8 cellular contexts compared by ENCODE assay signal in the genomic region with DNA sequence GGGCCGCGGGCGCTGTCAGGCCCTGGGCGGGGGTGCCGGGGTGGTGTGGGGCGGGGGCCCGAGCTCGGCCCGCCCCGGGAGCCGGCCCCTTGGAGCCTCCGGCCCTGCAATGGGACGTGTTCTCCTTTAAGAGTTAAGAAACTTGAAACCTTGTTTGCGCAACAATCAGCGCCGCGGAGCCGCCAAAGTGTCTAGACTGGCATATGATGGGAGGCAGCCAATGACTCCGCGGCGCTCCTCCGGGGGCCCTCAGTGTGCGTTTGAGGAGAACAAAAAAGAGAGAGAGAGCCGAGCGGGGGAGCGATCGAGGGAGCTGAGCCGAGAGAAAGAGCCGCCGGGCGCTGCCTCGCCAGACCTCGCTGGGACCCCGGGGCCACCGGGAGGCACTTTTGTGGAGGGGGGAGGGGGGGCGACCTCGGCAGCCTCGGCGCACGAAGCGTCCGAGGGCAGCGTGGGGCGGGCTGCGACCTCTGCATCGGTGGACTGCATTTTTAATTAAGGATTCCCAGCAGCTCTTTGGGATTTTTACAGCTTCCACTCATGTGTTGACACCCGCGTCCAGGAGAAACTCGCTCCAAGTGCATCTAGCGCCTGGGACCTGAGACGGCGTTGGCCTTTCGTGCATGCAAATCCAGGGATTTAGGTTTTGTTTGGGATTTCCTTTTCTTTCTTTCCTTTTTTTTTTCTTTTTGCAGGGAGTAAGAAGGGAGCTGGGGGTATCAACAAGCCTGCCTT. TPM values are rescaled to one million over a fixed set of nuclear protein-coding genes. Genes with fewer than 3 reads are reported as not detected.
DNase-seq lines count a peak whose midpoint lies in the region; ATAC-seq and TF ChIP-seq lines count a peak whose summit lies in the region.

A gene (plus strand): TSS at position 202 of the 735 bp plus-strand sequence. CDS start 1,023 bp downstream, outside the sequence.

- peaks cover 12% of the 10 kb centered on the region; the same call in 1 of the 2 replicates for H3F3A ChIP-seq in MM.1S (ENCODE audit: insufficient read depth, low read length)

- peak within 1 kb of the TSS; percentile 85 for H2AFZ ChIP-seq in MM.1S (ENCODE audit: low read length)

- peak within 1 kb of the TSS; percentile 94 for H3K4me3 Mint-ChIP-seq in natural killer cell treated with Interleukin-12 subunit alpha and Interleukin-12 subunit beta and Interleukin-15 and Interleukin-18, amount 100 ng/mL, for 72 hours
- peak within 1 kb of the TSS; percentile 84 to 88 for H3K4me3 Mint-ChIP-seq in stimulated activated naive B cell treated with anti-CD40 and anti-IgM and Interleukin-4, amounts not matched to agents 10 μg/mL and 1 μg/mL and 100 μg/mL, for 72 hours

- no peaks in the 10 kb centered on the region for H3K9me2 ChIP-seq in MM.1S (replicated peaks; ENCODE audit: insufficient read depth, low read length)

- DNase-seq in NCI-H345 (lab: John Stamatoyannopoulos, UW) = peak; percentile 61
- DNase-seq in NCI-H345 treated with DMSO at 0.1 percent for 48 hours (lab: John Stamatoyannopoulos, UW; ENCODE audit: unreplicated experiment) = no peak
- peak; percentile 93 for DNase-seq in MM.1S
- peak; percentile 89 for DNase-seq in SIG-M5 (lab: John Stamatoyannopoulos, UW)
- peak; percentile 86 for DNase-seq in activated effector memory CD4-positive, alpha-beta T cell treated with anti-CD3 and anti-CD28 coated beads, Interleukin-2, amount 50 U/mL, for 16 hours
- peak; percentile 96 for DNase-seq in fibroblast of the conjunctiva (ENCODE audit: low read depth)
- peak; percentile 92 for DNase-seq in natural killer cell treated with Interleukin-12 subunit alpha and Interleukin-12 subunit beta and Interleukin-15 and Interleukin-18, amount 100 ng/mL, for 72 hours (ENCODE audit: low spot score)
- peak; percentile 65 for DNase-seq in stimulated activated naive B cell treated with anti-CD40 and anti-IgM and Interleukin-4, amounts not matched to agents 10 μg/mL and 1 μg/mL and 100 μg/mL, for 72 hours

- peak; percentile 68 to 77 for ATAC-seq in natural killer cell treated with Interleukin-12 subunit alpha and Interleukin-12 subunit beta and Interleukin-15 and Interleukin-18, amount 100 ng/mL, for 72 hours
- peak; percentile 47 to 62 for ATAC-seq in stimulated activated naive B cell treated with anti-CD40 and anti-IgM and Interleukin-4, amounts not matched to agents 10 μg/mL and 1 μg/mL and 100 μg/mL, for 72 hours (replicated peaks)

- H3K9me3 ChIP-seq in MM.1S (replicated peaks; ENCODE audit: insufficient read depth, low read length) = no peaks in the 10 kb centered on the region

- peak within 1 kb of the TSS; percentile 63 to 73 for H3K27ac Mint-ChIP-seq in natural killer cell treated with Interleukin-12 subunit alpha and Interleukin-12 subunit beta and Interleukin-15 and Interleukin-18, amount 100 ng/mL, for 72 hours
- H3K27ac Mint-ChIP-seq in stimulated activated naive B cell treated with anti-CD40 and anti-IgM and Interleukin-4, amounts not matched to agents 10 μg/mL and 1 μg/mL and 100 μg/mL, for 72 hours = peak within 1 kb of the TSS; percentile 52

- peak within 1 kb of the TSS; percentile 73 for H3K4me3 ChIP-seq in MM.1S (ENCODE audit: low read length)

- no peaks in the 10 kb centered on the region for H3K9me3 Mint-ChIP-seq in natural killer cell treated with Interleukin-12 subunit alpha and Interleukin-12 subunit beta and Interleukin-15 and Interleukin-18, amount 100 ng/mL, for 72 hours
- H3K9me3 Mint-ChIP-seq in stimulated activated naive B cell treated with anti-CD40 and anti-IgM and Interleukin-4, amounts not matched to agents 10 μg/mL and 1 μg/mL and 100 μg/mL, for 72 hours = no peaks in the 10 kb centered on the region

- TF ChIP-seq CTCF in MM.1S (IDR thresholded peaks at IDR 0.05; ENCODE audit: low read length) = no peak

- peaks cover 22 to 26% of the 10 kb centered on the region in 2 donors for H3K27me3 Mint-ChIP-seq in natural killer cell treated with Interleukin-12 subunit alpha and Interleukin-12 subunit beta and Interleukin-15 and Interleukin-18, amount 100 ng/mL, for 72 hours
- H3K27me3 Mint-ChIP-seq in stimulated activated naive B cell treated with anti-CD40 and anti-IgM and Interleukin-4, amounts not matched to agents 10 μg/mL and 1 μg/mL and 100 μg/mL, for 72 hours = peaks cover 25 to 35% of the 10 kb centered on the region in 2 donors

- peak within 1 kb of the TSS; percentile 1; the same call in 1 of the 2 replicates for H3K27ac ChIP-seq in MM.1S (ENCODE audit: low read length)

- H3K9ac ChIP-seq in MM.1S (ENCODE audit: low read length) = peak within 1 kb of the TSS; percentile 31; the same call in 1 of the 2 replicates

- H3K36me3 ChIP-seq in MM.1S (replicated peaks; ENCODE audit: insufficient read depth, low read length) = no peaks in the 10 kb centered on the region

- H3K36me3 Mint-ChIP-seq in natural killer cell treated with Interleukin-12 subunit alpha and Interleukin-12 subunit beta and Interleukin-15 and Interleukin-18, amount 100 ng/mL, for 72 hours = no peaks in the 10 kb centered on the region
- peaks cover 0 to 1% of the 10 kb centered on the region in 2 donors for H3K36me3 Mint-ChIP-seq in stimulated activated naive B cell treated with anti-CD40 and anti-IgM and Interleukin-4, amounts not matched to agents 10 μg/mL and 1 μg/mL and 100 μg/mL, for 72 hours

- no peaks in the 10 kb centered on the region for H4K20me1 ChIP-seq in MM.1S (ENCODE audit: insufficient read depth, low read length)

- H3K4me1 ChIP-seq in MM.1S (ENCODE audit: low read length) = peaks cover 4% of the 10 kb centered on the region; the same call in 1 of the 2 replicates

- H3K4me1 Mint-ChIP-seq in natural killer cell treated with Interleukin-12 subunit alpha and Interleukin-12 subunit beta and Interleukin-15 and Interleukin-18, amount 100 ng/mL, for 72 hours (ENCODE audit: low read depth in 2 of 2) = peaks cover 17 to 23% of the 10 kb centered on the region in 2 donors
- H3K4me1 Mint-ChIP-seq in stimulated activated naive B cell treated with anti-CD40 and anti-IgM and Interleukin-4, amounts not matched to agents 10 μg/mL and 1 μg/mL and 100 μg/mL, for 72 hours = peaks cover 11 to 24% of the 10 kb centered on the region in 2 donors

- peaks cover 34% of the 10 kb centered on the region for H3K27me3 ChIP-seq in MM.1S (replicated peaks; ENCODE audit: insufficient read depth, low read length)

- H3K4me2 ChIP-seq in MM.1S (ENCODE audit: low read depth, low read length) = peak within 1 kb of the TSS; percentile 82

- no peaks in the 10 kb centered on the region for H3K79me2 ChIP-seq in MM.1S (ENCODE audit: low read length)

RNA-seq across cellular contexts. Expression of the gene that starts here (rescaled TPM):
- total RNA-seq in natural killer cell treated with Interleukin-12 subunit alpha and Interleukin-12 subunit beta and Interleukin-15 and Interleukin-18, amount 100 ng/mL, for 72 hours = 1 to 10 TPM in 1 of 2 donors, under 1 TPM in 1; 0.33 to 1.1 TPM
